In genomic region chr17:6578491-6578890, GRCh38 we compare ENCODE assay signal across 27 cellular contexts.
"Had no signal": no experiment of that assay in that cellular context is flagged by ENCODE, and none has a peak within 500 bp of the region (broad histone marks: within the 10 kb centered on the region; RNA-seq: fewer than 3 reads in every experiment).

No MANE protein-coding gene starts in this region.

- H3K9me3 Mint-ChIP-seq: activated naive CD8-positive, alpha-beta T cell treated with anti-CD3 and anti-CD28 coated beads, Interleukin-2, amount 50 U/mL, for 24 hours; activated T-helper 1 cell treated with anti-CD3 and anti-CD28 coated beads, Interleukin-12 subunit alpha, Interleukin-12 subunit beta, Interleukin-2, Interleukin-4 antibody, amounts not matched to agents 30 ng/mL and 10 ng/mL and 1 ng/mL, durations not matched to agents 14 hours and 24 hours and 36 hours; natural killer cell treated with Interleukin-12 subunit alpha and Interleukin-12 subunit beta and Interleukin-15 and Interleukin-18, amount 100 ng/mL, for 72 hours; T-cell; T-helper 2 cell treated with Interferon-gamma antibody and Interleukin-4, amounts not matched to agents 5 μg/mL and 100 μg/mL, for 36 hours had no signal

- H3K9me3 ChIP-seq: esophagus squamous epithelium, gastroesophageal sphincter, lower lobe of right lung, testis, upper lobe of left lung had no signal

- H3K27ac ChIP-seq: cardiac muscle cell, gastroesophageal sphincter, lower lobe of right lung, parathyroid adenoma, testis, upper lobe of left lung, WERI-Rb-1 had no signal

- H3K27me3 ChIP-seq: cardiac muscle cell, esophagus squamous epithelium, gastroesophageal sphincter, testis, upper lobe of left lung had no signal

- H3K27me3 Mint-ChIP-seq: activated naive CD8-positive, alpha-beta T cell treated with anti-CD3 and anti-CD28 coated beads, Interleukin-2, amount 50 U/mL, for 24 hours; natural killer cell treated with Interleukin-12 subunit alpha and Interleukin-12 subunit beta and Interleukin-15 and Interleukin-18, amount 100 ng/mL, for 72 hours; T-cell had no signal

- H3K27ac Mint-ChIP-seq: activated naive CD8-positive, alpha-beta T cell treated with anti-CD3 and anti-CD28 coated beads, Interleukin-2, amount 50 U/mL, for 24 hours; activated T-helper 1 cell treated with anti-CD3 and anti-CD28 coated beads, Interleukin-12 subunit alpha, Interleukin-12 subunit beta, Interleukin-2, Interleukin-4 antibody, amounts not matched to agents 30 ng/mL and 10 ng/mL and 1 ng/mL, durations not matched to agents 14 hours and 24 hours and 36 hours; T-cell; T-helper 2 cell treated with Interferon-gamma antibody and Interleukin-4, amounts not matched to agents 5 μg/mL and 100 μg/mL, for 36 hours had no signal

- H3K4me3 ChIP-seq: cardiac muscle cell, esophagus squamous epithelium, gastroesophageal sphincter, lower lobe of right lung, testis, upper lobe of left lung had no signal

- DNase-seq: activated CD4-positive, alpha-beta T cell treated with anti-CD3 and anti-CD28 coated beads for 1 hour; activated CD4-positive, alpha-beta T cell treated with anti-CD3 and anti-CD28 coated beads, Interleukin-2, amount 50 U/mL, for 1 hour; activated CD8-positive, alpha-beta T cell treated with anti-CD3 and anti-CD28 coated beads, Interleukin-2, amount 10 ng/mL, durations not matched to agents 7 days and 5 days; activated gamma-delta T cell; activated naive CD4-positive, alpha-beta T cell treated with anti-CD3 and anti-CD28 coated beads, Interleukin-2, amount 50 U/mL, for 16 hours; activated naive CD8-positive, alpha-beta T cell treated with anti-CD3 and anti-CD28 coated beads, Interleukin-2, amount 50 U/mL, for 24 hours; dermis blood vessel endothelial cell; effector CD8-positive, alpha-beta T cell; esophagus squamous epithelium; head of caudate nucleus; lower lobe of right lung; midbrain; nucleus accumbens; SK-N-SH; small intestine; stimulated activated CD4-positive, alpha-beta T cell treated with anti-CD3 and anti-CD28 coated beads, Interleukin-2, amount 100 ng/mL, for 48 hours; stimulated activated naive CD4-positive, alpha-beta T cell; T-cell; testis; upper lobe of left lung; WERI-Rb-1 had no signal

- H3K4me3 Mint-ChIP-seq: activated CD8-positive, alpha-beta T cell treated with anti-CD3 and anti-CD28 coated beads, Interleukin-2, amount 10 ng/mL, durations not matched to agents 7 days and 5 days; activated naive CD8-positive, alpha-beta T cell treated with anti-CD3 and anti-CD28 coated beads, Interleukin-2, amount 50 U/mL, for 24 hours; activated T-helper 1 cell treated with anti-CD3 and anti-CD28 coated beads, Interleukin-12 subunit alpha, Interleukin-12 subunit beta, Interleukin-2, Interleukin-4 antibody, amounts not matched to agents 30 ng/mL and 10 ng/mL and 1 ng/mL, durations not matched to agents 14 hours and 24 hours and 36 hours; natural killer cell treated with Interleukin-12 subunit alpha and Interleukin-12 subunit beta and Interleukin-15 and Interleukin-18, amount 100 ng/mL, for 72 hours; T-cell; T-helper 2 cell treated with Interferon-gamma antibody and Interleukin-4, amounts not matched to agents 5 μg/mL and 100 μg/mL, for 36 hours had no signal
